In the genomic region with DNA sequence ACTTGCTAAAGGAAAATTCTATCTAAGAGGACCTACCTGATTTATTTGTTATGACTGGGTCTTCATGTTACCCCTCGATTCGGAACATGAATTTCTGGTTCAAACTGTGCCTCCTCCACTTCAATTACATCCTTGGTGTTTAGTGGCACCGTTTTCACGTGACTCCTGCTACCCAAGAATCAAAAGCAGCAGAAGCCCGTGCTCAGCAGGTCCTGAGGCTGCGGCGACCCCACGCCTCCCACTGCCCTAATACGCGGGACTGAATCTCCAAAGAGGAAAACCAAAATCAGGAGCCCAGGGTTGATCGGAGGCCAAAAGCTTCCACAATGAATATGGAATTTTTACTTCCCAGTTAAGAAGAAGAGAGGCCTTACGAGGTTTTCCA, we compare ENCODE assay signal across 1 cellular context.
TF ChIP-seq lines count a peak whose summit lies in the region.

No MANE protein-coding gene starts in this region.

TF ChIP-seq in GM23338, 12 proteins besides CTCF, POLR2A, EP300 and RAD21 (continued from another document):
- TF ChIP-seq, protein P1, sequence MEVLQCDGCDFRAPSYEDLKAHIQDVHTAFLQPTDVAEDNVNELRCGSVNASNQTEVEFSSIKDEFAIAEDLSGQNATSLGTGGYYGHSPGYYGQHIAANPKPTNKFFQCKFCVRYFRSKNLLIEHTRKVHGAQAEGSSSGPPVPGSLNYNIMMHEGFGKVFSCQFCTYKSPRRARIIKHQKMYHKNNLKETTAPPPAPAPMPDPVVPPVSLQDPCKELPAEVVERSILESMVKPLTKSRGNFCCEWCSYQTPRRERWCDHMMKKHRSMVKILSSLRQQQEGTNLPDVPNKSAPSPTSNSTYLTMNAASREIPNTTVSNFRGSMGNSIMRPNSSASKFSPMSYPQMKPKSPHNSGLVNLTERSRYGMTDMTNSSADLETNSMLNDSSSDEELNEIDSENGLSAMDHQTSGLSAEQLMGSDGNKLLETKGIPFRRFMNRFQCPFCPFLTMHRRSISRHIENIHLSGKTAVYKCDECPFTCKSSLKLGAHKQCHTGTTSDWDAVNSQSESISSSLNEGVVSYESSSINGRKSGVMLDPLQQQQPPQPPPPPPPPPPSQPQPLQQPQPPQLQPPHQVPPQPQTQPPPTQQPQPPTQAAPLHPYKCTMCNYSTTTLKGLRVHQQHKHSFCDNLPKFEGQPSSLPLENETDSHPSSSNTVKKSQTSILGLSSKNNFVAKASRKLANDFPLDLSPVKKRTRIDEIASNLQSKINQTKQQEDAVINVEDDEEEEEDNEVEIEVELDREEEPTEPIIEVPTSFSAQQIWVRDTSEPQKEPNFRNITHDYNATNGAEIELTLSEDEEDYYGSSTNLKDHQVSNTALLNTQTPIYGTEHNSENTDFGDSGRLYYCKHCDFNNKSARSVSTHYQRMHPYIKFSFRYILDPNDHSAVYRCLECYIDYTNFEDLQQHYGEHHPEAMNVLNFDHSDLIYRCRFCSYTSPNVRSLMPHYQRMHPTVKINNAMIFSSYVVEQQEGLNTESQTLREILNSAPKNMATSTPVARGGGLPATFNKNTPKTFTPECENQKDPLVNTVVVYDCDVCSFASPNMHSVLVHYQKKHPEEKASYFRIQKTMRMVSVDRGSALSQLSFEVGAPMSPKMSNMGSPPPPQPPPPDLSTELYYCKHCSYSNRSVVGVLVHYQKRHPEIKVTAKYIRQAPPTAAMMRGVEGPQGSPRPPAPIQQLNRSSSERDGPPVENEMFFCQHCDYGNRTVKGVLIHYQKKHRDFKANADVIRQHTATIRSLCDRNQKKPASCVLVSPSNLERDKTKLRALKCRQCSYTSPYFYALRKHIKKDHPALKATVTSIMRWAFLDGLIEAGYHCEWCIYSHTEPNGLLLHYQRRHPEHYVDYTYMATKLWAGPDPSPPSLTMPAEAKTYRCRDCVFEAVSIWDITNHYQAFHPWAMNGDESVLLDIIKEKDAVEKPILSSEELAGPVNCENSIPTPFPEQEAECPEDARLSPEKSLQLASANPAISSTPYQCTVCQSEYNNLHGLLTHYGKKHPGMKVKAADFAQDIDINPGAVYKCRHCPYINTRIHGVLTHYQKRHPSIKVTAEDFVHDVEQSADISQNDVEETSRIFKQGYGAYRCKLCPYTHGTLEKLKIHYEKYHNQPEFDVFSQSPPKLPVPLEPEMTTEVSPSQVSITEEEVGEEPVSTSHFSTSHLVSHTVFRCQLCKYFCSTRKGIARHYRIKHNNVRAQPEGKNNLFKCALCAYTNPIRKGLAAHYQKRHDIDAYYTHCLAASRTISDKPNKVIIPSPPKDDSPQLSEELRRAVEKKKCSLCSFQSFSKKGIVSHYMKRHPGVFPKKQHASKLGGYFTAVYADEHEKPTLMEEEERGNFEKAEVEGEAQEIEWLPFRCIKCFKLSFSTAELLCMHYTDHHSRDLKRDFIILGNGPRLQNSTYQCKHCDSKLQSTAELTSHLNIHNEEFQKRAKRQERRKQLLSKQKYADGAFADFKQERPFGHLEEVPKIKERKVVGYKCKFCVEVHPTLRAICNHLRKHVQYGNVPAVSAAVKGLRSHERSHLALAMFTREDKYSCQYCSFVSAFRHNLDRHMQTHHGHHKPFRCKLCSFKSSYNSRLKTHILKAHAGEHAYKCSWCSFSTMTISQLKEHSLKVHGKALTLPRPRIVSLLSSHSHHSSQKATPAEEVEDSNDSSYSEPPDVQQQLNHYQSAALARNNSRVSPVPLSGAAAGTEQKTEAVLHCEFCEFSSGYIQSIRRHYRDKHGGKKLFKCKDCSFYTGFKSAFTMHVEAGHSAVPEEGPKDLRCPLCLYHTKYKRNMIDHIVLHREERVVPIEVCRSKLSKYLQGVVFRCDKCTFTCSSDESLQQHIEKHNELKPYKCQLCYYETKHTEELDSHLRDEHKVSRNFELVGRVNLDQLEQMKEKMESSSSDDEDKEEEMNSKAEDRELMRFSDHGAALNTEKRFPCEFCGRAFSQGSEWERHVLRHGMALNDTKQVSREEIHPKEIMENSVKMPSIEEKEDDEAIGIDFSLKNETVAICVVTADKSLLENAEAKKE (CRISPR knock-in tag; IDR thresholded peaks at IDR 0.05), result no peak
- TF ChIP-seq, protein P2, sequence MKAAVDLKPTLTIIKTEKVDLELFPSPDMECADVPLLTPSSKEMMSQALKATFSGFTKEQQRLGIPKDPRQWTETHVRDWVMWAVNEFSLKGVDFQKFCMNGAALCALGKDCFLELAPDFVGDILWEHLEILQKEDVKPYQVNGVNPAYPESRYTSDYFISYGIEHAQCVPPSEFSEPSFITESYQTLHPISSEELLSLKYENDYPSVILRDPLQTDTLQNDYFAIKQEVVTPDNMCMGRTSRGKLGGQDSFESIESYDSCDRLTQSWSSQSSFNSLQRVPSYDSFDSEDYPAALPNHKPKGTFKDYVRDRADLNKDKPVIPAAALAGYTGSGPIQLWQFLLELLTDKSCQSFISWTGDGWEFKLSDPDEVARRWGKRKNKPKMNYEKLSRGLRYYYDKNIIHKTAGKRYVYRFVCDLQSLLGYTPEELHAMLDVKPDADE (IDR thresholded peaks at IDR 0.05), result no peak
- TF ChIP-seq EZH2phosphoT487 (IDR thresholded peaks at IDR 0.05; ENCODE audit: unreplicated experiment), result no peak
- TF ChIP-seq EZH2 (IDR thresholded peaks at IDR 0.05; ENCODE audit: low read depth, unreplicated experiment), result no peak
- TF ChIP-seq, protein P3, sequence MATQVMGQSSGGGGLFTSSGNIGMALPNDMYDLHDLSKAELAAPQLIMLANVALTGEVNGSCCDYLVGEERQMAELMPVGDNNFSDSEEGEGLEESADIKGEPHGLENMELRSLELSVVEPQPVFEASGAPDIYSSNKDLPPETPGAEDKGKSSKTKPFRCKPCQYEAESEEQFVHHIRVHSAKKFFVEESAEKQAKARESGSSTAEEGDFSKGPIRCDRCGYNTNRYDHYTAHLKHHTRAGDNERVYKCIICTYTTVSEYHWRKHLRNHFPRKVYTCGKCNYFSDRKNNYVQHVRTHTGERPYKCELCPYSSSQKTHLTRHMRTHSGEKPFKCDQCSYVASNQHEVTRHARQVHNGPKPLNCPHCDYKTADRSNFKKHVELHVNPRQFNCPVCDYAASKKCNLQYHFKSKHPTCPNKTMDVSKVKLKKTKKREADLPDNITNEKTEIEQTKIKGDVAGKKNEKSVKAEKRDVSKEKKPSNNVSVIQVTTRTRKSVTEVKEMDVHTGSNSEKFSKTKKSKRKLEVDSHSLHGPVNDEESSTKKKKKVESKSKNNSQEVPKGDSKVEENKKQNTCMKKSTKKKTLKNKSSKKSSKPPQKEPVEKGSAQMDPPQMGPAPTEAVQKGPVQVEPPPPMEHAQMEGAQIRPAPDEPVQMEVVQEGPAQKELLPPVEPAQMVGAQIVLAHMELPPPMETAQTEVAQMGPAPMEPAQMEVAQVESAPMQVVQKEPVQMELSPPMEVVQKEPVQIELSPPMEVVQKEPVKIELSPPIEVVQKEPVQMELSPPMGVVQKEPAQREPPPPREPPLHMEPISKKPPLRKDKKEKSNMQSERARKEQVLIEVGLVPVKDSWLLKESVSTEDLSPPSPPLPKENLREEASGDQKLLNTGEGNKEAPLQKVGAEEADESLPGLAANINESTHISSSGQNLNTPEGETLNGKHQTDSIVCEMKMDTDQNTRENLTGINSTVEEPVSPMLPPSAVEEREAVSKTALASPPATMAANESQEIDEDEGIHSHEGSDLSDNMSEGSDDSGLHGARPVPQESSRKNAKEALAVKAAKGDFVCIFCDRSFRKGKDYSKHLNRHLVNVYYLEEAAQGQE (IDR thresholded peaks at IDR 0.05; ENCODE audit: unreplicated experiment), result no peak
- TF ChIP-seq POLR2AphosphoS5 (IDR thresholded peaks at IDR 0.05; ENCODE audit: low read depth), result no peak
- TF ChIP-seq ZNF114 (CRISPR knock-in tag; IDR thresholded peaks at IDR 0.05), result no peak
- TF ChIP-seq JUNB (IDR thresholded peaks at IDR 0.05; ENCODE audit: unreplicated experiment), result no peak
- TF ChIP-seq ZNF331 (CRISPR knock-in tag; IDR thresholded peaks at IDR 0.05; ENCODE audit: low read depth), result no peak
- no peak for TF ChIP-seq STAT1 (IDR thresholded peaks at IDR 0.05; ENCODE audit: unreplicated experiment)
TF ChIP-seq in GM23338: peak in this region for 0.
